ENCODE assay signal across 1 cellular context in genomic region chr18:36126668-36127067, GRCh38.
TF ChIP-seq lines count a peak whose summit lies in the region.

No MANE protein-coding gene starts in this region.

TF ChIP-seq in IMR-90, 13 proteins besides CTCF, POLR2A, EP300 and RAD21:
- no peak for TF ChIP-seq MXI1 (IDR thresholded peaks at IDR 0.05; ENCODE audit: borderline replicate concordance, low read depth, low read length)
- no peak for TF ChIP-seq USF2 (IDR thresholded peaks at IDR 0.05; ENCODE audit: low read depth, low read length)
- TF ChIP-seq CHD1 (IDR thresholded peaks at IDR 0.05; ENCODE audit: low read depth, low read length): no peak
- TF ChIP-seq RCOR1 (IDR thresholded peaks at IDR 0.05; ENCODE audit: insufficient replicate concordance, low read length): no peak
